Comparison of ENCODE assay signal across 25 cellular contexts in the genomic region with DNA sequence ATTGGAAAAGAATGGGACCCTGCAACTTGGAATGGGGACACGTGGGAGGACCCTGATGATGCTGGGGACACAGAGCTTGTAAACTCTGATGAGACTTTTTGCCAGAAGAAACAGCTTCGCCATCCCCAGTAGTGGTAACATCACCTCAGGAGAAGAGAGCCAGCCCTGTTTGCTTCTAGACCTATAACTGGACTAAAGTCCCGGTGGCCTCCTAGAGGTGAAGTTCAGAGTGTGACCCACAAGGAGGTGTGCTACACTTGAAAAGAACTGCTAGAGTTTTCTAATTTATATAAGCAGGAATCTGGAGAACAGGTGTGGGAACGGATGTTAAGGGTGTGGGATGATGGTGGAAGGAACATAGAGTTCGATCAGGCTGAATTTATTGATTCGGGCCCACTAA. TPM values are rescaled to one million over a fixed set of nuclear protein-coding genes. Genes with fewer than 3 reads are reported as not detected.
DNase-seq lines count a peak whose midpoint lies in the region; ATAC-seq, FAIRE-seq and TF ChIP-seq lines count a peak whose summit lies in the region.
"Had no signal": no experiment of that assay in that cellular context is flagged by ENCODE, and none has a peak within 500 bp of the region (broad histone marks: within the 10 kb centered on the region; RNA-seq: fewer than 3 reads in every experiment).

No MANE protein-coding gene starts in this region.

- ATAC-seq in HepG2 (peak; percentile 44; the same call in 1 of the 3 replicates), right lobe of liver (no peak), WTC11 (no peak), left colon (peak; percentile 50), HG03378 (IDR thresholded peaks at IDR 0.05; ENCODE audit: unreplicated experiment) (no peak)

- H3K36me3 ChIP-seq in HepG2 (replicated peaks in 1 of 2; ENCODE audit: control insufficient read depth in 1 of 2, insufficient read depth in 2 of 2, low read length in 2 of 2) (peaks cover 8 to 69% of the 10 kb centered on the region in 2 experiments), right lobe of liver (no peaks in the 10 kb centered on the region), Caco-2 (ENCODE audit: control insufficient read depth, insufficient read depth, low read length) (no peaks in the 10 kb centered on the region; the same call in 1 of the 2 replicates)

- intact Hi-C loops in HepG2 (cut with micrococcal nuclease; ENCODE audit: unreplicated experiment) (no loop called here), right lobe of liver (cut with DNase I) (no loop called here), left colon (cut with DNase I, micrococcal nuclease) (no loop called here), Caco-2 (cut with micrococcal nuclease; ENCODE audit: unreplicated experiment) (loop anchor here (1.0 kb wide), 1 partner anchor 116 kb away; no protein-coding TSS in a partner anchor)

- H4K20me1 ChIP-seq in HepG2 (ENCODE audit: insufficient read depth, low read length), result no peaks in the 10 kb centered on the region

- H3K4me1 ChIP-seq in HepG2 (ENCODE audit: insufficient read depth, low read length) (no peaks in the 10 kb centered on the region), right lobe of liver (no peaks in the 10 kb centered on the region), Caco-2 (no peaks in the 10 kb centered on the region)
- H3K4me1 ChIP-seq: SJSA1 had no signal

- TF ChIP-seq EP300 in HepG2 (IDR thresholded peaks at IDR 0.05; ENCODE audit: low read depth in 2 of 2, low read length in 2 of 2), result no peak
- TF ChIP-seq EP300 in HepG2 (CRISPR knock-in tag; IDR thresholded peaks at IDR 0.05; ENCODE audit: borderline replicate concordance), result no peak

- H3K27me3 Mint-ChIP-seq in WTC11 (ENCODE audit: low read depth) (no peaks in the 10 kb centered on the region), Caco-2 (ENCODE audit: insufficient read depth, unreplicated experiment) (no peaks in the 10 kb centered on the region)
- H3K27me3 Mint-ChIP-seq: B cell had no signal

- H2AFZ ChIP-seq in HepG2 (ENCODE audit: low read length), result no peak overlapping the region
- H2AFZ ChIP-seq: PC-9 had no signal

- BruUV-seq in HepG2 (replicated peaks; lab: Mats Ljungman, UMichigan) (no TSS peak), Caco-2 (replicated peaks; lab: Mats Ljungman, UMichigan) (no TSS peak)

- TF ChIP-seq CTCF in HepG2 (CRISPR knock-in tag; IDR thresholded peaks at IDR 0.05), result no peak
- TF ChIP-seq CTCF in right lobe of liver (IDR thresholded peaks at IDR 0.05), result no peak
- TF ChIP-seq CTCF in WTC11 (IDR thresholded peaks at IDR 0.05), result no peak
- TF ChIP-seq CTCF in Caco-2 (IDR thresholded peaks at IDR 0.05; ENCODE audit: insufficient read depth in 1 of 2, low read depth in 1 of 2, low read length in 1 of 2, severe bottlenecking in 1 of 2, unreplicated experiment in 1 of 2), result peak in 1 of 2 experiments; percentile 10

- FAIRE-seq in HepG2 (lab: Jason Lieb, UNC), result no peak

- no peak for TF ChIP-seq RAD21 in HepG2 (CRISPR knock-in tag; IDR thresholded peaks at IDR 0.05)

- H3K4me1 Mint-ChIP-seq in WTC11 (no peaks in the 10 kb centered on the region), Caco-2 (ENCODE audit: low read depth, unreplicated experiment) (no peaks in the 10 kb centered on the region)
- H3K4me1 Mint-ChIP-seq: B cell had no signal

- no peak overlapping the region for H3K9ac ChIP-seq in HepG2 (ENCODE audit: insufficient read depth, low read depth, low read length)

- H3K9me3 ChIP-seq in HepG2 (ENCODE audit: low read length), result no peaks in the 10 kb centered on the region
- H3K9me3 ChIP-seq in right lobe of liver, result no peaks in the 10 kb centered on the region
- no peaks in the 10 kb centered on the region for H3K9me3 ChIP-seq in Caco-2
- H3K9me3 ChIP-seq: SJSA1 had no signal

- no peak overlapping the region for H3K4me2 ChIP-seq in HepG2 (ENCODE audit: low read depth, low read length)
- H3K4me2 ChIP-seq: PC-9 had no signal

- H3K4me3 ChIP-seq in HepG2 (replicated peaks in 1 of 3; ENCODE audit: insufficient read depth in 1 of 3, low read depth in 2 of 3, low read length in 3 of 3), result no peak overlapping the region
- H3K4me3 ChIP-seq in right lobe of liver, result no peak overlapping the region
- no peak overlapping the region for H3K4me3 ChIP-seq in Caco-2 (ENCODE audit: low read depth, low read length)
- H3K4me3 ChIP-seq: PC-9, SJSA1 had no signal

- TF ChIP-seq POLR2A in HepG2 (IDR thresholded peaks at IDR 0.05; ENCODE audit: insufficient read depth in 1 of 2, low read depth in 2 of 2, low read length in 2 of 2), result no peak
- TF ChIP-seq POLR2A in right lobe of liver (IDR thresholded peaks at IDR 0.05), result no peak

- H3K9me3 Mint-ChIP-seq in WTC11 (no peaks in the 10 kb centered on the region; the same call in 1 of the 2 replicates), Caco-2 (ENCODE audit: unreplicated experiment) (peaks cover 3% of the 10 kb centered on the region)

- H3K27ac Mint-ChIP-seq in WTC11, result peak overlapping the region; percentile 44; the same call in 1 of the 2 replicates
- no peak overlapping the region for H3K27ac Mint-ChIP-seq in Caco-2 (ENCODE audit: unreplicated experiment)
- H3K27ac Mint-ChIP-seq: B cell had no signal

- no peak for DNase-seq in HepG2 (ENCODE audit: low spot score)
- DNase-seq in right lobe of liver, result no peak
- DNase-seq in WTC11 (ENCODE audit: low spot score), result no peak
- DNase-seq in left colon, result peak in 1 of 2 donors; percentile 17
- no peak for DNase-seq in Caco-2
- DNase-seq in NCI-H345 (lab: John Stamatoyannopoulos, UW), result no peak
- DNase-seq: DMS153; DND-41; GOT3; HCEC 1CT; Kasumi-1; NCI-H1105 treated with DMSO at 0.1 percent for 48 hours; NCI-H146; NCI-H1930; NCI-H2107; NCI-H446; NCI-H524 treated with DMSO at 0.1 percent for 48 hours; NCI-H774; NK-92 treated with Interleukin-12 subunit alpha and Interleukin-12 subunit beta, amount 100 ng/mL, for 24 hours; PC-9; Right ventricle myocardium superior had no signal

- in situ Hi-C loops in HepG2 (cut with HindIII; ENCODE audit: extremely low pct_ligation_motif_present, low pct_unique_long_range_greater_than_20kb), result no loop called here

- H3K4me3 Mint-ChIP-seq in WTC11 (no peak overlapping the region), Caco-2 (ENCODE audit: unreplicated experiment) (no peak overlapping the region)
- H3K4me3 Mint-ChIP-seq: B cell had no signal

- POLR2A ChIA-PET in HepG2 (lab: Yijun Ruan, JAX), result no interaction called here
- POLR2A ChIA-PET in WTC11 (lab: Charles Lee), result no interaction called here
- POLR2A ChIA-PET in Caco-2 (lab: Charles Lee), result interaction anchor here (0.5 kb wide), 1 partner anchor 33 kb away, joined by 8 read pairs; no protein-coding TSS in a partner anchor

- H3K36me3 Mint-ChIP-seq in WTC11 (peaks cover 75% of the 10 kb centered on the region), Caco-2 (ENCODE audit: insufficient read depth, unreplicated experiment) (peaks cover 41% of the 10 kb centered on the region)

- WGBS in HepG2 (ENCODE audit: low lambda C conversion rate), result 100% methylated on average over 4 of the region's 6 CpGs
- 87% methylated on average over 6 of the region's 6 CpGs for WGBS in right lobe of liver (ENCODE audit: insufficient coverage, low coverage, low lambda C conversion rate, missing lambda C conversion rate)

- no peaks in the 10 kb centered on the region for H3K79me2 ChIP-seq in HepG2 (ENCODE audit: insufficient read depth, low read length)

- H3K27me3 ChIP-seq in HepG2 (ENCODE audit: control insufficient read depth in 1 of 2, insufficient read depth in 2 of 2, low read length in 2 of 2) (no peaks in the 10 kb centered on the region), right lobe of liver (no peaks in the 10 kb centered on the region), Caco-2 (replicated peaks; ENCODE audit: control insufficient read depth, insufficient read depth, low read length) (no peaks in the 10 kb centered on the region)
- H3K27me3 ChIP-seq: SJSA1 had no signal

- CTCF ChIA-PET in HepG2 (lab: Yijun Ruan, JAX; ENCODE audit: low intra/inter-chr PET ratio, low total read pairs), result no interaction called here
- CTCF ChIA-PET in WTC11 (lab: Charles Lee), result no interaction called here
- CTCF ChIA-PET in Caco-2 (lab: Charles Lee), result no interaction called here

- H3K27ac ChIP-seq in HepG2 (ENCODE audit: extremely low read length, insufficient read depth, low read length), result no peak overlapping the region
- no peak overlapping the region for H3K27ac ChIP-seq in right lobe of liver
- H3K27ac ChIP-seq: 22Rv1, PC-9, SJSA1 had no signal

RNA-seq across cellular contexts. Expression of gene NSA2, which starts 19.8 kb away (rescaled TPM):
- total RNA-seq in HepG2 (2016; rRNA removed; fragmentation: Illumina TruSeq; extraction: Trizol) (101 and 157 TPM in 2 replicates), right lobe of liver (10 to 100 TPM; 19.0 to 66.3 (median 26.1) TPM), WTC11 (2021) (65.5 to 75.6 TPM (median 68.8 TPM) in 3 replicates), left colon (10 to 100 TPM; 65.7 to 66.0 TPM), Caco-2 (2022) (190 and 202 TPM in 2 replicates)
- 67.7 and 76.8 TPM in 2 replicates for total RNA-seq in HepG2 (2016; cell fraction: cytosol; rRNA removed; fragmentation: Illumina TruSeq; extraction: Trizol; ENCODE audit: low read depth)
- total RNA-seq in HepG2 (2016; cell fraction: insoluble cytoplasmic fraction; rRNA removed; fragmentation: Illumina TruSeq; extraction: Trizol), result 103 and 174 TPM in 2 replicates
- total RNA-seq in HepG2 (2016; cell fraction: membrane; rRNA removed; fragmentation: Illumina TruSeq; extraction: Trizol), result 119 and 124 TPM in 2 replicates
- 38.5 and 51.0 TPM in 2 replicates for total RNA-seq in HepG2 (2016; cell fraction: nucleus; rRNA removed; fragmentation: Illumina TruSeq; extraction: Trizol)
- polyA plus RNA-seq in HepG2 (2011; rRNA removed), result 29.1 and 33.0 TPM in 2 replicates
- 28.4 and 38.1 TPM in 2 replicates for polyA plus RNA-seq in HepG2 (2011; cell fraction: cytosol; rRNA removed)
- polyA plus RNA-seq in HepG2 (2011; cell fraction: nucleus; rRNA removed), result 7.8 and 10.0 TPM in 2 replicates
- polyA plus RNA-seq in HepG2 (2012), result 44.4 and 129 TPM in 2 replicates
- polyA plus RNA-seq in HepG2 (2016; cell fraction: cytosol; fragmentation: Illumina TruSeq; extraction: Trizol; ENCODE audit: low read depth), result 119 and 126 TPM in 2 replicates
- polyA plus RNA-seq in HepG2 (2016; cell fraction: insoluble cytoplasmic fraction; fragmentation: Illumina TruSeq; extraction: Trizol; ENCODE audit: low read depth), result 204 and 206 TPM in 2 replicates
- polyA plus RNA-seq in HepG2 (2016; cell fraction: membrane; fragmentation: Illumina TruSeq; extraction: Trizol; ENCODE audit: low read depth), result 143 and 173 TPM in 2 replicates
- 66.9 and 73.6 TPM in 2 replicates for polyA plus RNA-seq in HepG2 (2016; cell fraction: nucleus; fragmentation: Illumina TruSeq; extraction: Trizol; ENCODE audit: insufficient read depth, low read depth)
- 3.4 and 11.3 TPM in 2 replicates for polyA minus RNA-seq in HepG2 (2011; rRNA and poly(A)+ RNA removed; ENCODE audit: low replicate concordance)
- polyA minus RNA-seq in HepG2 (2011; cell fraction: cytosol; rRNA and poly(A)+ RNA removed), result 32.8 and 34.6 TPM in 2 replicates
- 14.2 and 16.7 TPM in 2 replicates for polyA minus RNA-seq in HepG2 (2011; cell fraction: nucleus; rRNA and poly(A)+ RNA removed)

RNA-seq across cellular contexts. Expression of gene GFM2, which starts 19.9 kb away (rescaled TPM):
- total RNA-seq in HepG2 (2016; rRNA removed; fragmentation: Illumina TruSeq; extraction: Trizol), result 41.6 and 49.1 TPM in 2 replicates
- 7.1 and 11.4 TPM in 2 replicates for total RNA-seq in HepG2 (2016; cell fraction: cytosol; rRNA removed; fragmentation: Illumina TruSeq; extraction: Trizol; ENCODE audit: low read depth)
- total RNA-seq in HepG2 (2016; cell fraction: insoluble cytoplasmic fraction; rRNA removed; fragmentation: Illumina TruSeq; extraction: Trizol), result 41.0 and 49.0 TPM in 2 replicates
- 13.2 and 14.2 TPM in 2 replicates for total RNA-seq in HepG2 (2016; cell fraction: membrane; rRNA removed; fragmentation: Illumina TruSeq; extraction: Trizol)
- 45.1 and 45.7 TPM in 2 replicates for total RNA-seq in HepG2 (2016; cell fraction: nucleus; rRNA removed; fragmentation: Illumina TruSeq; extraction: Trizol)
- 20.4 and 22.0 TPM in 2 replicates for polyA plus RNA-seq in HepG2 (2011; rRNA removed)
- 9.6 and 14.8 TPM in 2 replicates for polyA plus RNA-seq in HepG2 (2011; cell fraction: cytosol; rRNA removed)
- polyA plus RNA-seq in HepG2 (2011; cell fraction: nucleus; rRNA removed), result 21.6 and 24.1 TPM in 2 replicates
- 12.4 and 17.9 TPM in 2 replicates for polyA plus RNA-seq in HepG2 (2012)
- polyA plus RNA-seq in HepG2 (2016; cell fraction: cytosol; fragmentation: Illumina TruSeq; extraction: Trizol; ENCODE audit: low read depth), result 1.8 and 2.0 TPM in 2 replicates
- polyA plus RNA-seq in HepG2 (2016; cell fraction: insoluble cytoplasmic fraction; fragmentation: Illumina TruSeq; extraction: Trizol; ENCODE audit: low read depth), result 29.9 and 31.3 TPM in 2 replicates
- 4.9 and 5.1 TPM in 2 replicates for polyA plus RNA-seq in HepG2 (2016; cell fraction: membrane; fragmentation: Illumina TruSeq; extraction: Trizol; ENCODE audit: low read depth)
- polyA plus RNA-seq in HepG2 (2016; cell fraction: nucleus; fragmentation: Illumina TruSeq; extraction: Trizol; ENCODE audit: insufficient read depth, low read depth), result 48.1 and 49.6 TPM in 2 replicates
- 16.6 and 28.5 TPM in 2 replicates for polyA minus RNA-seq in HepG2 (2011; rRNA and poly(A)+ RNA removed; ENCODE audit: low replicate concordance)
- 14.1 and 15.7 TPM in 2 replicates for polyA minus RNA-seq in HepG2 (2011; cell fraction: cytosol; rRNA and poly(A)+ RNA removed)
- polyA minus RNA-seq in HepG2 (2011; cell fraction: nucleus; rRNA and poly(A)+ RNA removed), result 56.4 and 68.2 TPM in 2 replicates
- total RNA-seq in right lobe of liver, result 10 to 100 TPM; 16.5 to 35.0 (median 29.7) TPM
- 27.8 to 31.6 TPM (median 29.2 TPM) in 3 replicates for total RNA-seq in WTC11 (2021)
- total RNA-seq in left colon, result 10 to 100 TPM; 21.8 to 22.1 TPM
- 43.6 and 46.5 TPM in 2 replicates for total RNA-seq in Caco-2 (2022)

Comparison
In these comparisons a context has a peak if more than half of its experiments do, and no peak if none do; other contexts are left out.
1. ATAC-seq: peak in HepG2 (single experiment) and left colon (single experiment); none in right lobe of liver (0 of 4), WTC11 (single experiment) and HG03378 (single experiment).